In the genomic region with DNA sequence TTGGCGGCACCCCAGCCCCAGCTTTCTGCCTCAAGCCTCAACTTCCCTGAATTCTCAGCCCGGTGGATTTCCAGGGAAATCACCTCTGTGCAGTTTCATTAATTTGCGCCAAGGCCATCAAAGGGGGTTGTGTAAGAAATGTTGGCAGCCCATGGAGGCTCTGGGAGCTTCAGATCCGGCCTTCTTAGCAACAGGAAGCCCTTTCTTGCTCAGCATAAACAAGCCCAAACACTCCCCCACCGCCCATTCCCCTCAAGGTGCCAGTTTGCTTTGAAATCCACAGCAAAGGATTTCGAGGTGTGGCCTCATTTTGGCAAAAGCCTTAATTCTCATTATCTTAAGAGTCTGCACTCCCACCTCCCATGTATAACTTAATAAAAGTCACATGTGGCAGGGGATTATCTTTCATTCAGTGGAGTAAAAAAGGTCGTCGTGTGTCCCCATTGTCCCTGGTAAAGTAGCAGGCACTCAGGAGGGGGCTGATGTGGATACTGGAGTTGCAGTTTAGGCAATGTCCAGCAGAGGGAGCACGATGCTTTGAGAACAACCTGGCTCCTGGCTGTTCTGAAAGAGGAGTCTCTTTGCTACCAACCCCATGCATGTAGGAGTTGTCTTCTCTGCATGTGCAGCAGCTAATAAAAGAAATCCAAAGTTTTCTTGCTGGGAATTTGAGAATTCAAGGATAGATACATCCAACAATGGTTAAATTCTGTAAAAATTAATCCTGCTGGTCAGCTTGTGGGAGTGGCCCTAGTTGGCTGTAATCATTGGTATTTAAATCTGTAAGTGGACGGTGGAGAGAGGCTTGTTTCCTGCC, we compare ENCODE assay signal across 8 cellular contexts. TPM values are rescaled to one million over a fixed set of nuclear protein-coding genes. Genes with fewer than 3 reads are reported as not detected.
DNase-seq lines count a peak whose midpoint lies in the region; ATAC-seq, FAIRE-seq and TF ChIP-seq lines count a peak whose summit lies in the region.

No MANE protein-coding gene starts in this region.

- no peak overlapping the region for H2BK12ac ChIP-seq in mesenchymal stem cell (ENCODE audit: low read length in 2 of 2)

- H3K4me1 Mint-ChIP-seq in activated CD4-positive, alpha-beta memory T cell treated with anti-CD3 and anti-CD28 coated beads, Interleukin-2, amount 10 ng/mL, durations not matched to agents 7 days and 5 days = peaks cover 1% of the 10 kb centered on the region
- H3K4me1 Mint-ChIP-seq in effector memory CD8-positive, alpha-beta T cell (ENCODE audit: low read depth in 2 of 2) = no peaks in the 10 kb centered on the region

- WGBS in mesenchymal stem cell = 33% methylated on average over 8 of the region's 10 CpGs

- CTCF ChIA-PET in activated CD4-positive, alpha-beta memory T cell treated with anti-CD3 and anti-CD28 coated beads, Interleukin-2, amount 10 ng/mL, durations not matched to agents 7 days and 5 days (lab: Charles Lee) = interaction anchor here (0.5 to 3.2 kb wide), 5 partner anchors 9 to 402 kb away, joined by 3 to 15 read pairs (median 4); no protein-coding TSS in a partner anchor

- H2BK5ac ChIP-seq in mesenchymal stem cell (ENCODE audit: low read depth, low read length, poor library complexity, severe bottlenecking) = no peak overlapping the region

- ATAC-seq in HG03520 (IDR thresholded peaks at IDR 0.05; ENCODE audit: unreplicated experiment) = peak; percentile 90
- ATAC-seq in effector memory CD8-positive, alpha-beta T cell (replicated peaks) = peak; percentile 63

- H2BK120ac ChIP-seq in mesenchymal stem cell (ENCODE audit: low read depth, low read length) = no peak overlapping the region

- FAIRE-seq in GM19239 (lab: Jason Lieb, UNC) = peak; percentile 96

- H3K27me3 ChIP-seq in mesenchymal stem cell (ENCODE audit: control insufficient read depth in 1 of 2, insufficient read depth in 1 of 2, low read length in 2 of 2) = peaks cover 0 to 5% of the 10 kb centered on the region in 2 experiments

- H3K18ac ChIP-seq in mesenchymal stem cell (ENCODE audit: low read depth in 1 of 2, low read length in 2 of 2) = no peak overlapping the region

- H3K36me3 Mint-ChIP-seq in activated CD4-positive, alpha-beta memory T cell treated with anti-CD3 and anti-CD28 coated beads, Interleukin-2, amount 10 ng/mL, durations not matched to agents 7 days and 5 days (ENCODE audit: low read depth) = no peaks in the 10 kb centered on the region
- peaks cover 3% of the 10 kb centered on the region for H3K36me3 Mint-ChIP-seq in effector memory CD8-positive, alpha-beta T cell (ENCODE audit: insufficient read depth)

- H3K27ac ChIP-seq in C4-2B = no peak overlapping the region
- no peak overlapping the region for H3K27ac ChIP-seq in mesenchymal stem cell (ENCODE audit: low read length, poor library complexity, severe bottlenecking)

- H3K36me3 ChIP-seq in mesenchymal stem cell (ENCODE audit: control insufficient read depth in 1 of 2, insufficient read depth in 2 of 2, low read depth in 1 of 2, low read length in 2 of 2) = no peaks in the 10 kb centered on the region

- H3K27me3 Mint-ChIP-seq in activated CD4-positive, alpha-beta memory T cell treated with anti-CD3 and anti-CD28 coated beads, Interleukin-2, amount 10 ng/mL, durations not matched to agents 7 days and 5 days = peaks cover 2% of the 10 kb centered on the region
- H3K27me3 Mint-ChIP-seq in effector memory CD8-positive, alpha-beta T cell = peaks cover 21 to 39% of the 10 kb centered on the region in 2 donors

- H3K23ac ChIP-seq in mesenchymal stem cell (ENCODE audit: low read length in 2 of 2) = no peak overlapping the region

- no peak overlapping the region for H3K4me2 ChIP-seq in mesenchymal stem cell (ENCODE audit: low read length, poor library complexity, severe bottlenecking)

- DNase-seq in GM19239 (ENCODE audit: insufficient read length, low spot score) = peak; percentile 78
- peak; percentile 93 for DNase-seq in NCI-H82 (lab: John Stamatoyannopoulos, UW)
- DNase-seq in activated CD4-positive, alpha-beta memory T cell treated with anti-CD3 and anti-CD28 coated beads, Interleukin-2, amount 10 ng/mL, durations not matched to agents 7 days and 5 days = peak; percentile 76
- DNase-seq in effector memory CD8-positive, alpha-beta T cell = peak; percentile 65 to 72 (median 65)
- DNase-seq in mesenchymal stem cell = peak; percentile 77
- DNase-seq in stimulated activated CD8-positive, alpha-beta memory T cell treated with anti-CD3 and anti-CD28 coated beads, Interleukin-15, amount 100 ng/mL, for 48 hours (ENCODE audit: low read depth in 2 of 2) = peak; percentile 41 to 51

- POLR2A ChIA-PET in activated CD4-positive, alpha-beta memory T cell treated with anti-CD3 and anti-CD28 coated beads, Interleukin-2, amount 10 ng/mL, durations not matched to agents 7 days and 5 days (lab: Charles Lee) = no interaction called here

- no peaks in the 10 kb centered on the region for H3K4me1 ChIP-seq in mesenchymal stem cell (ENCODE audit: control insufficient read depth, insufficient read depth, low read depth, low read length)

- H3K27ac Mint-ChIP-seq in activated CD4-positive, alpha-beta memory T cell treated with anti-CD3 and anti-CD28 coated beads, Interleukin-2, amount 10 ng/mL, durations not matched to agents 7 days and 5 days = no peak overlapping the region
- no peak overlapping the region for H3K27ac Mint-ChIP-seq in effector memory CD8-positive, alpha-beta T cell

- H3K14ac ChIP-seq in mesenchymal stem cell (ENCODE audit: low read length in 2 of 2) = no peak overlapping the region

- no peak overlapping the region for H4K91ac ChIP-seq in mesenchymal stem cell (ENCODE audit: low read length)

- no peak overlapping the region for H4K8ac ChIP-seq in mesenchymal stem cell (ENCODE audit: low read length)

- H3K9me3 Mint-ChIP-seq in activated CD4-positive, alpha-beta memory T cell treated with anti-CD3 and anti-CD28 coated beads, Interleukin-2, amount 10 ng/mL, durations not matched to agents 7 days and 5 days = no peaks in the 10 kb centered on the region
- no peaks in the 10 kb centered on the region for H3K9me3 Mint-ChIP-seq in effector memory CD8-positive, alpha-beta T cell

- H3K79me1 ChIP-seq in mesenchymal stem cell (replicated peaks; ENCODE audit: low read length, poor library complexity, severe bottlenecking) = no peaks in the 10 kb centered on the region

- no peak overlapping the region for H3K4me3 ChIP-seq in mesenchymal stem cell (ENCODE audit: insufficient read depth in 1 of 2, low read depth in 1 of 2, low read length in 2 of 2)

- no peak overlapping the region for H3K9ac ChIP-seq in mesenchymal stem cell (ENCODE audit: low read length)

- H2AFZ ChIP-seq in mesenchymal stem cell (ENCODE audit: low read depth, low read length) = no peak overlapping the region

- no peak overlapping the region for H3K4me3 Mint-ChIP-seq in activated CD4-positive, alpha-beta memory T cell treated with anti-CD3 and anti-CD28 coated beads, Interleukin-2, amount 10 ng/mL, durations not matched to agents 7 days and 5 days
- H3K4me3 Mint-ChIP-seq in effector memory CD8-positive, alpha-beta T cell = no peak overlapping the region

- H2AK5ac ChIP-seq in mesenchymal stem cell (ENCODE audit: low read length, severe bottlenecking) = no peak overlapping the region

- no peak overlapping the region for H3K4ac ChIP-seq in mesenchymal stem cell (ENCODE audit: low read depth in 1 of 2, low read length in 2 of 2)

- peak; percentile 85 for TF ChIP-seq CTCF in C4-2B (conservative IDR thresholded peaks at IDR 0.05)

- H2BK15ac ChIP-seq in mesenchymal stem cell (ENCODE audit: low read depth, poor library complexity, severe bottlenecking) = no peak overlapping the region

- H3K9me3 ChIP-seq in mesenchymal stem cell (ENCODE audit: control insufficient read depth, low read length) = no peaks in the 10 kb centered on the region

RNA-seq across cellular contexts. Expression of a gene that starts 39.5 kb away (rescaled TPM):
- total RNA-seq in activated CD4-positive, alpha-beta memory T cell treated with anti-CD3 and anti-CD28 coated beads, Interleukin-2, amount 10 ng/mL, durations not matched to agents 7 days and 5 days = 1 to 10 TPM; 6.3 to 7.1 TPM
- 1.6 TPM for polyA plus RNA-seq in mesenchymal stem cell (2013, experiment 1 of 2)
- 1.4 TPM for polyA plus RNA-seq in mesenchymal stem cell (2013, experiment 2 of 2)
